ENCODE assay signal across 8 cellular contexts in the genomic region with DNA sequence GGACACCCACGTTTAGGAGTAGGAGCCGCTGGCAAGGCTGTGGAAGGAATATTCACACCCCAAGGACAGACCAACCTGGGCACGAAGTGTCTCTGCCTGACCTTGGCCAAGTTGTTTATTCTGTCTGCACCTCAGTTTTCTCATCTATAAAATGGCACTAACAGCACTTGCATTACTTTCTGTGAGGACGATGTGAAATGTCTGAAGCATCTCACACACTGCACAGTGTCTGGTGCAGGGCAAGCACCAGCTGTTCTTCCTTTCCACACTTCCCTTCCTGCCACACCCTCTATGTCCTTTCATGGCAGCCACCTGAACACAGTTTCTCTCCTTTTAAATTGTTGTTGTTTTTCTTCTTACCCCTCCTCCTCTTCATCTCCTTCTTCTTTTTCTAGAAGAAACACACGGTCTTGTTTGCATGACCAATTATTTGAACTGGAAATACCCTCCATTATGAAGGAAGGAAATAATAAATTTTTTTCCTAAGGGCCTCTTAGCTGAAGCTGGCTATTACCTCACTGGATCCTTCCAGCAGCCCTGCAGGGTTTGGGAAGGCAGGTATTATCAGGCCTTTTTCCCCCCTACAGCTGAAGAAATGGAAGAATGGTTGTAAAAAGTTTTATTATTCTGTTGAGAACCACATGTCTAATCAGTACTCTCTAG. TPM values are rescaled to one million over a fixed set of nuclear protein-coding genes. Genes with fewer than 3 reads are reported as not detected.
DNase-seq lines count a peak whose midpoint lies in the region; TF ChIP-seq lines count a peak whose summit lies in the region.

No MANE protein-coding gene starts in this region.

- DNase-seq in DMS53 (lab: John Stamatoyannopoulos, UW): peak; percentile 55
- peak; percentile 56 for DNase-seq in GM20000 (ENCODE audit: low spot score)
- peak; percentile 29 for DNase-seq in NCI-H2029 treated with DMSO at 0.1 percent for 48 hours (lab: John Stamatoyannopoulos, UW)
- no peak for DNase-seq in dorsolateral prefrontal cortex
- no peak for DNase-seq in stomach
- no peak for DNase-seq in stimulated activated CD8-positive, alpha-beta memory T cell treated with anti-CD3 and anti-CD28 coated beads, Interleukin-4, amount 100 ng/mL, for 48 hours
- no peak for DNase-seq in C1 segment of cervical spinal cord (lab: John Stamatoyannopoulos, UW)
- DNase-seq in OCI-M1 (lab: John Stamatoyannopoulos, UW): no peak

- H3K36me3 ChIP-seq in stomach: no peaks in the 10 kb centered on the region

- H3K4me1 ChIP-seq in stomach: peaks cover 55 to 63% (median 61%) of the 10 kb centered on the region in 4 donors

- no peak for TF ChIP-seq CTCF in GM20000 (IDR thresholded peaks at IDR 0.05; ENCODE audit: extremely low read depth, missing control alignments)
- no peak for TF ChIP-seq CTCF in dorsolateral prefrontal cortex (IDR thresholded peaks at IDR 0.05 in 54 of 56, conservative IDR thresholded peaks at IDR 0.05 in 2 of 56; ENCODE audit: low read depth in 1 of 56, partially characterized antibody in 56 of 56)
- no peak for TF ChIP-seq CTCF in stomach (IDR thresholded peaks at IDR 0.05)

- intact Hi-C loops in dorsolateral prefrontal cortex (cut with DNase I) (loop anchor here in 1 of 2 donors (5.0 kb wide), 1 partner anchor 116 kb away; the partner anchor contains the start of gene TSFM), stomach (cut with DNase I; ENCODE audit: low total_unique reads) (loop anchor here (5.0 kb wide), 1 partner anchor 56 kb away; no protein-coding TSS in a partner anchor)

- no peak for TF ChIP-seq POLR2A in stomach (IDR thresholded peaks at IDR 0.05)

- H3K27ac ChIP-seq in dorsolateral prefrontal cortex (peak overlapping the region in 45 of 59 donors; percentile 7 to 100 (median 99)), stomach (peak overlapping the region in 4 of 5 donors; percentile 55 to 98 (median 98))

- H3K4me3 ChIP-seq in dorsolateral prefrontal cortex (no peak overlapping the region), stomach (no peak overlapping the region)

- H3K27me3 ChIP-seq in dorsolateral prefrontal cortex (no peaks in the 10 kb centered on the region), stomach (no peaks in the 10 kb centered on the region)

- H3K9me3 ChIP-seq in stomach: no peaks in the 10 kb centered on the region

- no peak for TF ChIP-seq EP300 in stomach (IDR thresholded peaks at IDR 0.05)

- WGBS in stomach, 5 donors: 48 to 59% (median 56%) methylated on average over 5 of the region's 5 CpGs

RNA-seq across cellular contexts. Expression of gene ATP23, which starts 42.9 kb away (rescaled TPM):
- 10 to 100 TPM in 4 of 120 experiments, 1 to 10 TPM in 116; 2.6 to 12.1 (median 5.8) TPM for total RNA-seq in dorsolateral prefrontal cortex
- 10 to 100 TPM in 1 of 5 donors, 1 to 10 TPM in 4; 4.1 to 18.0 (median 6.1) TPM for total RNA-seq in stomach
- polyA plus RNA-seq in stomach: 10 to 100 TPM in 2 of 3 donors, 1 to 10 TPM in 1; 6.9 to 11.1 (median 10.2) TPM

RNA-seq across cellular contexts. Expression of gene CTDSP2, which starts 51.9 kb away (rescaled TPM):
- 100 to 1,000 TPM in 102 of 120 experiments, 10 to 100 TPM in 18; 77.9 to 209 (median 117) TPM for total RNA-seq in dorsolateral prefrontal cortex
- total RNA-seq in stomach: 100 to 1,000 TPM in 2 of 5 donors, 10 to 100 TPM in 3; 64.6 to 152 (median 82.4) TPM
- polyA plus RNA-seq in stomach: 10 to 100 TPM; 28.4 to 67.4 (median 65.4) TPM

Comparison
In these comparisons a context has a peak if more than half of its experiments do, and no peak if none do; other contexts are left out.
1. DNase-seq: peak in DMS53 (single experiment), GM20000 (single experiment) and NCI-H2029 treated with DMSO at 0.1 percent for 48 hours (single experiment); none in dorsolateral prefrontal cortex (0 of 10), stomach (single experiment), stimulated activated CD8-positive, alpha-beta memory T cell treated with anti-CD3 and anti-CD28 coated beads, Interleukin-4, amount 100 ng/mL, for 48 hours (single experiment), C1 segment of cervical spinal cord (0 of 14) and OCI-M1 (single experiment).